In the genomic region with DNA sequence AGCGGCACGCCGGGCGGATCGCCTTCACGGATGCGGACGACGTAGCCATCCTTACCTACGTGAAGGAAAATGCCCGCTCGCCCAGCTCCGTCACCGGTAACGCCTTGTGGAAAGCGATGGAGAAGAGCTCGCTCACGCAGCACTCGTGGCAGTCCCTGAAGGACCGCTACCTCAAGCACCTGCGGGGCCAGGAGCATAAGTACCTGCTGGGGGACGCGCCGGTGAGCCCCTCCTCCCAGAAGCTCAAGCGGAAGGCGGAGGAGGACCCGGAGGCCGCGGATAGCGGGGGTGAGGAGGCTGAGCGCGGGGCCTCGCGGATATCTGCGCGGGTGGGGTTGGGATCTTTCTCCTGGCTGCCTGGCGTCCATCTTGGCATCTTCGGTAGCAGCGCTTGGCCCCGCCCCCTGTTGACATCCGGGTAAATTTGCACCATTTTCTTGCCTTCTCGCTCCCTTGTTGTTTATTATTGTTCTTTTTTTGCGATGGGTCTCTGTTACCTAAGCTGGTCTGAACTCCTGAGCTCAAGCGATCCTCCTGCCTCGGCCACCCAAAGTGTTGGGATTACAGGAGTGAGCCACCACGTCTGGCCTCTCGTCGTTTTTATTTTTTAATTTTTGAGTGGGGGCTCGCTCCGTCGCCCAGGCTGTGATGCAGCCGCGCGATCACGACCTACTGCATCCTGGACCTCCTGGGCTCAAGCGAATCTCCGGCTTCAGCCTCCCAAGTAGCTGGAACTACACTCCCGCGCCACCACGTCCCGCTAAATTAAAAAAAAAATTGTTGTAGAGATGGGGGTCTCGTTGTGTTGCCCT, we compare ENCODE assay signal across 1 cellular context.
TF ChIP-seq lines count a peak whose summit lies in the region.

No MANE protein-coding gene starts in this region.

TF ChIP-seq in HepG2, 621 proteins besides CTCF, POLR2A, EP300 and RAD21 (continued from another document and continues in another):
- TF ChIP-seq, protein P1, sequence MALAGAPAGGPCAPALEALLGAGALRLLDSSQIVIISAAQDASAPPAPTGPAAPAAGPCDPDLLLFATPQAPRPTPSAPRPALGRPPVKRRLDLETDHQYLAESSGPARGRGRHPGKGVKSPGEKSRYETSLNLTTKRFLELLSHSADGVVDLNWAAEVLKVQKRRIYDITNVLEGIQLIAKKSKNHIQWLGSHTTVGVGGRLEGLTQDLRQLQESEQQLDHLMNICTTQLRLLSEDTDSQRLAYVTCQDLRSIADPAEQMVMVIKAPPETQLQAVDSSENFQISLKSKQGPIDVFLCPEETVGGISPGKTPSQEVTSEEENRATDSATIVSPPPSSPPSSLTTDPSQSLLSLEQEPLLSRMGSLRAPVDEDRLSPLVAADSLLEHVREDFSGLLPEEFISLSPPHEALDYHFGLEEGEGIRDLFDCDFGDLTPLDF (CRISPR knock-in tag; IDR thresholded peaks at IDR 0.05): no peak
- TF ChIP-seq ZFP82 (CRISPR knock-in tag; IDR thresholded peaks at IDR 0.05; ENCODE audit: borderline replicate concordance): peak; percentile 78; the same call in 1 of the 2 replicates
- TF ChIP-seq HNRNPUL1 (IDR thresholded peaks at IDR 0.05; ENCODE audit: low read depth, low read length): no peak
- no peak for TF ChIP-seq KDM6A (CRISPR knock-in tag; IDR thresholded peaks at IDR 0.05; ENCODE audit: low read depth)
- TF ChIP-seq ZNF577 (CRISPR knock-in tag; IDR thresholded peaks at IDR 0.05; ENCODE audit: borderline replicate concordance, low read depth): no peak
- no peak; the same call in 1 of the 2 replicates for TF ChIP-seq TMF1 (CRISPR knock-in tag; IDR thresholded peaks at IDR 0.05; ENCODE audit: low read depth)
- no peak for TF ChIP-seq MYNN (CRISPR knock-in tag; IDR thresholded peaks at IDR 0.05; ENCODE audit: low read depth)
- no peak for TF ChIP-seq ZNF343 (CRISPR knock-in tag; IDR thresholded peaks at IDR 0.05)
- no peak for TF ChIP-seq ZNF766 (CRISPR knock-in tag; IDR thresholded peaks at IDR 0.05; ENCODE audit: borderline replicate concordance)
- no peak for TF ChIP-seq SRSF4 (IDR thresholded peaks at IDR 0.05; ENCODE audit: low read depth, low read length, poor library complexity, severe bottlenecking)
- TF ChIP-seq ZKSCAN1 (IDR thresholded peaks at IDR 0.05; ENCODE audit: low read length): no peak
- TF ChIP-seq, protein P2, sequence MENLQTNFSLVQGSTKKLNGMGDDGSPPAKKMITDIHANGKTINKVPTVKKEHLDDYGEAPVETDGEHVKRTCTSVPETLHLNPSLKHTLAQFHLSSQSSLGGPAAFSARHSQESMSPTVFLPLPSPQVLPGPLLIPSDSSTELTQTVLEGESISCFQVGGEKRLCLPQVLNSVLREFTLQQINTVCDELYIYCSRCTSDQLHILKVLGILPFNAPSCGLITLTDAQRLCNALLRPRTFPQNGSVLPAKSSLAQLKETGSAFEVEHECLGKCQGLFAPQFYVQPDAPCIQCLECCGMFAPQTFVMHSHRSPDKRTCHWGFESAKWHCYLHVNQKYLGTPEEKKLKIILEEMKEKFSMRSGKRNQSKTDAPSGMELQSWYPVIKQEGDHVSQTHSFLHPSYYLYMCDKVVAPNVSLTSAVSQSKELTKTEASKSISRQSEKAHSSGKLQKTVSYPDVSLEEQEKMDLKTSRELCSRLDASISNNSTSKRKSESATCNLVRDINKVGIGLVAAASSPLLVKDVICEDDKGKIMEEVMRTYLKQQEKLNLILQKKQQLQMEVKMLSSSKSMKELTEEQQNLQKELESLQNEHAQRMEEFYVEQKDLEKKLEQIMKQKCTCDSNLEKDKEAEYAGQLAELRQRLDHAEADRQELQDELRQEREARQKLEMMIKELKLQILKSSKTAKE (CRISPR knock-in tag; IDR thresholded peaks at IDR 0.05; ENCODE audit: borderline replicate concordance): no peak
- peak; percentile 95; the same call in 1 of the 2 replicates for TF ChIP-seq FOXK1 (CRISPR knock-in tag; IDR thresholded peaks at IDR 0.05; ENCODE audit: borderline replicate concordance, low read depth)
- peak; percentile 58; the same call in 1 of the 2 replicates for TF ChIP-seq ZNF33A (CRISPR knock-in tag; IDR thresholded peaks at IDR 0.05; ENCODE audit: borderline replicate concordance)
- TF ChIP-seq DPF2 (CRISPR knock-in tag; IDR thresholded peaks at IDR 0.05; ENCODE audit: borderline replicate concordance, low read depth): no peak
- TF ChIP-seq MEIS1 (CRISPR knock-in tag; IDR thresholded peaks at IDR 0.05; ENCODE audit: borderline replicate concordance): no peak
- TF ChIP-seq ZNF441 (CRISPR knock-in tag; IDR thresholded peaks at IDR 0.05; ENCODE audit: borderline replicate concordance): no peak
- no peak for TF ChIP-seq NFIC (IDR thresholded peaks at IDR 0.05; ENCODE audit: low read length)
- 0 out of 2 replicates have a peak, but pooled peaks have one; percentile 78 for TF ChIP-seq WIZ (CRISPR knock-in tag; IDR thresholded peaks at IDR 0.05)
- TF ChIP-seq, protein P3, sequence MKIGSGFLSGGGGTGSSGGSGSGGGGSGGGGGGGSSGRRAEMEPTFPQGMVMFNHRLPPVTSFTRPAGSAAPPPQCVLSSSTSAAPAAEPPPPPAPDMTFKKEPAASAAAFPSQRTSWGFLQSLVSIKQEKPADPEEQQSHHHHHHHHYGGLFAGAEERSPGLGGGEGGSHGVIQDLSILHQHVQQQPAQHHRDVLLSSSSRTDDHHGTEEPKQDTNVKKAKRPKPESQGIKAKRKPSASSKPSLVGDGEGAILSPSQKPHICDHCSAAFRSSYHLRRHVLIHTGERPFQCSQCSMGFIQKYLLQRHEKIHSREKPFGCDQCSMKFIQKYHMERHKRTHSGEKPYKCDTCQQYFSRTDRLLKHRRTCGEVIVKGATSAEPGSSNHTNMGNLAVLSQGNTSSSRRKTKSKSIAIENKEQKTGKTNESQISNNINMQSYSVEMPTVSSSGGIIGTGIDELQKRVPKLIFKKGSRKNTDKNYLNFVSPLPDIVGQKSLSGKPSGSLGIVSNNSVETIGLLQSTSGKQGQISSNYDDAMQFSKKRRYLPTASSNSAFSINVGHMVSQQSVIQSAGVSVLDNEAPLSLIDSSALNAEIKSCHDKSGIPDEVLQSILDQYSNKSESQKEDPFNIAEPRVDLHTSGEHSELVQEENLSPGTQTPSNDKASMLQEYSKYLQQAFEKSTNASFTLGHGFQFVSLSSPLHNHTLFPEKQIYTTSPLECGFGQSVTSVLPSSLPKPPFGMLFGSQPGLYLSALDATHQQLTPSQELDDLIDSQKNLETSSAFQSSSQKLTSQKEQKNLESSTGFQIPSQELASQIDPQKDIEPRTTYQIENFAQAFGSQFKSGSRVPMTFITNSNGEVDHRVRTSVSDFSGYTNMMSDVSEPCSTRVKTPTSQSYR (CRISPR knock-in tag; IDR thresholded peaks at IDR 0.05; ENCODE audit: borderline replicate concordance): peak; percentile 38; the same call in 1 of the 2 replicates
- TF ChIP-seq SRY (CRISPR knock-in tag; IDR thresholded peaks at IDR 0.05): no peak
- TF ChIP-seq, protein P4, sequence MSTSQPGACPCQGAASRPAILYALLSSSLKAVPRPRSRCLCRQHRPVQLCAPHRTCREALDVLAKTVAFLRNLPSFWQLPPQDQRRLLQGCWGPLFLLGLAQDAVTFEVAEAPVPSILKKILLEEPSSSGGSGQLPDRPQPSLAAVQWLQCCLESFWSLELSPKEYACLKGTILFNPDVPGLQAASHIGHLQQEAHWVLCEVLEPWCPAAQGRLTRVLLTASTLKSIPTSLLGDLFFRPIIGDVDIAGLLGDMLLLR (CRISPR knock-in tag; IDR thresholded peaks at IDR 0.05): peak; percentile 30; the same call in 1 of the 2 replicates
- no peak for TF ChIP-seq ZNF296 (CRISPR knock-in tag; conservative IDR thresholded peaks at IDR 0.05)
- TF ChIP-seq ZFX (CRISPR knock-in tag; IDR thresholded peaks at IDR 0.05; ENCODE audit: low read depth): peak; percentile 6; the same call in 1 of the 2 replicates
- no peak for TF ChIP-seq ZNF737 (CRISPR knock-in tag; IDR thresholded peaks at IDR 0.05; ENCODE audit: borderline replicate concordance)
- TF ChIP-seq ZNF607 (CRISPR knock-in tag; IDR thresholded peaks at IDR 0.05; ENCODE audit: borderline replicate concordance): peak; percentile 69; the same call in 1 of the 2 replicates
- TF ChIP-seq ZNF501 (CRISPR knock-in tag; IDR thresholded peaks at IDR 0.05): no peak
- TF ChIP-seq ZNF446 (CRISPR knock-in tag; IDR thresholded peaks at IDR 0.05): no peak
- TF ChIP-seq, protein P5, sequence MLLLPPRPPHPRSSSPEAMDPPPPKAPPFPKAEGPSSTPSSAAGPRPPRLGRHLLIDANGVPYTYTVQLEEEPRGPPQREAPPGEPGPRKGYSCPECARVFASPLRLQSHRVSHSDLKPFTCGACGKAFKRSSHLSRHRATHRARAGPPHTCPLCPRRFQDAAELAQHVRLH (CRISPR knock-in tag; IDR thresholded peaks at IDR 0.05; ENCODE audit: borderline replicate concordance, low read depth): no peak
- TF ChIP-seq, protein P6, sequence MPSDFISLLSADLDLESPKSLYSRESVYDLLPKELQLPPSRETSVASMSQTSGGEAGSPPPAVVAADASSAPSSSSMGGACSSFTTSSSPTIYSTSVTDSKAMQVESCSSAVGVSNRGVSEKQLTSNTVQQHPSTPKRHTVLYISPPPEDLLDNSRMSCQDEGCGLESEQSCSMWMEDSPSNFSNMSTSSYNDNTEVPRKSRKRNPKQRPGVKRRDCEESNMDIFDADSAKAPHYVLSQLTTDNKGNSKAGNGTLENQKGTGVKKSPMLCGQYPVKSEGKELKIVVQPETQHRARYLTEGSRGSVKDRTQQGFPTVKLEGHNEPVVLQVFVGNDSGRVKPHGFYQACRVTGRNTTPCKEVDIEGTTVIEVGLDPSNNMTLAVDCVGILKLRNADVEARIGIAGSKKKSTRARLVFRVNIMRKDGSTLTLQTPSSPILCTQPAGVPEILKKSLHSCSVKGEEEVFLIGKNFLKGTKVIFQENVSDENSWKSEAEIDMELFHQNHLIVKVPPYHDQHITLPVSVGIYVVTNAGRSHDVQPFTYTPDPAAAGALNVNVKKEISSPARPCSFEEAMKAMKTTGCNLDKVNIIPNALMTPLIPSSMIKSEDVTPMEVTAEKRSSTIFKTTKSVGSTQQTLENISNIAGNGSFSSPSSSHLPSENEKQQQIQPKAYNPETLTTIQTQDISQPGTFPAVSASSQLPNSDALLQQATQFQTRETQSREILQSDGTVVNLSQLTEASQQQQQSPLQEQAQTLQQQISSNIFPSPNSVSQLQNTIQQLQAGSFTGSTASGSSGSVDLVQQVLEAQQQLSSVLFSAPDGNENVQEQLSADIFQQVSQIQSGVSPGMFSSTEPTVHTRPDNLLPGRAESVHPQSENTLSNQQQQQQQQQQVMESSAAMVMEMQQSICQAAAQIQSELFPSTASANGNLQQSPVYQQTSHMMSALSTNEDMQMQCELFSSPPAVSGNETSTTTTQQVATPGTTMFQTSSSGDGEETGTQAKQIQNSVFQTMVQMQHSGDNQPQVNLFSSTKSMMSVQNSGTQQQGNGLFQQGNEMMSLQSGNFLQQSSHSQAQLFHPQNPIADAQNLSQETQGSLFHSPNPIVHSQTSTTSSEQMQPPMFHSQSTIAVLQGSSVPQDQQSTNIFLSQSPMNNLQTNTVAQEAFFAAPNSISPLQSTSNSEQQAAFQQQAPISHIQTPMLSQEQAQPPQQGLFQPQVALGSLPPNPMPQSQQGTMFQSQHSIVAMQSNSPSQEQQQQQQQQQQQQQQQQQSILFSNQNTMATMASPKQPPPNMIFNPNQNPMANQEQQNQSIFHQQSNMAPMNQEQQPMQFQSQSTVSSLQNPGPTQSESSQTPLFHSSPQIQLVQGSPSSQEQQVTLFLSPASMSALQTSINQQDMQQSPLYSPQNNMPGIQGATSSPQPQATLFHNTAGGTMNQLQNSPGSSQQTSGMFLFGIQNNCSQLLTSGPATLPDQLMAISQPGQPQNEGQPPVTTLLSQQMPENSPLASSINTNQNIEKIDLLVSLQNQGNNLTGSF (CRISPR knock-in tag; IDR thresholded peaks at IDR 0.05): no peak
- TF ChIP-seq RELA (CRISPR knock-in tag; IDR thresholded peaks at IDR 0.05): no peak
- TF ChIP-seq, protein P7, sequence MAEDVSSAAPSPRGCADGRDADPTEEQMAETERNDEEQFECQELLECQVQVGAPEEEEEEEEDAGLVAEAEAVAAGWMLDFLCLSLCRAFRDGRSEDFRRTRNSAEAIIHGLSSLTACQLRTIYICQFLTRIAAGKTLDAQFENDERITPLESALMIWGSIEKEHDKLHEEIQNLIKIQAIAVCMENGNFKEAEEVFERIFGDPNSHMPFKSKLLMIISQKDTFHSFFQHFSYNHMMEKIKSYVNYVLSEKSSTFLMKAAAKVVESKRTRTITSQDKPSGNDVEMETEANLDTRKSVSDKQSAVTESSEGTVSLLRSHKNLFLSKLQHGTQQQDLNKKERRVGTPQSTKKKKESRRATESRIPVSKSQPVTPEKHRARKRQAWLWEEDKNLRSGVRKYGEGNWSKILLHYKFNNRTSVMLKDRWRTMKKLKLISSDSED (CRISPR knock-in tag; IDR thresholded peaks at IDR 0.05): no peak
- no peak; the same call in none of the 2 replicates for TF ChIP-seq KDM5B (CRISPR knock-in tag; IDR thresholded peaks at IDR 0.05; ENCODE audit: borderline replicate concordance)
- TF ChIP-seq, protein P8, sequence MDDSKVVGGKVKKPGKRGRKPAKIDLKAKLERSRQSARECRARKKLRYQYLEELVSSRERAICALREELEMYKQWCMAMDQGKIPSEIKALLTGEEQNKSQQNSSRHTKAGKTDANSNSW (CRISPR knock-in tag; IDR thresholded peaks at IDR 0.05; ENCODE audit: borderline replicate concordance): no peak
- no peak; the same call in 1 of the 2 replicates for TF ChIP-seq ZNF749 (CRISPR knock-in tag; IDR thresholded peaks at IDR 0.05; ENCODE audit: borderline replicate concordance)
- TF ChIP-seq RCOR2 (CRISPR knock-in tag; IDR thresholded peaks at IDR 0.05): no peak
- TF ChIP-seq FLYWCH1 (CRISPR knock-in tag; IDR thresholded peaks at IDR 0.05): no peak
- 0 out of 2 replicates have a peak, but pooled peaks have one; percentile 30 for TF ChIP-seq CC2D1A (CRISPR knock-in tag; IDR thresholded peaks at IDR 0.05)
- TF ChIP-seq ZNF234 (CRISPR knock-in tag; conservative IDR thresholded peaks at IDR 0.05): 0 out of 2 replicates have a peak, but pooled peaks have one; percentile 10
- no peak for TF ChIP-seq BRCA1 (CRISPR knock-in tag; IDR thresholded peaks at IDR 0.05)
- no peak for TF ChIP-seq PCBP1 (IDR thresholded peaks at IDR 0.05; ENCODE audit: borderline replicate concordance, low read depth, low read length)
- TF ChIP-seq, protein P9, sequence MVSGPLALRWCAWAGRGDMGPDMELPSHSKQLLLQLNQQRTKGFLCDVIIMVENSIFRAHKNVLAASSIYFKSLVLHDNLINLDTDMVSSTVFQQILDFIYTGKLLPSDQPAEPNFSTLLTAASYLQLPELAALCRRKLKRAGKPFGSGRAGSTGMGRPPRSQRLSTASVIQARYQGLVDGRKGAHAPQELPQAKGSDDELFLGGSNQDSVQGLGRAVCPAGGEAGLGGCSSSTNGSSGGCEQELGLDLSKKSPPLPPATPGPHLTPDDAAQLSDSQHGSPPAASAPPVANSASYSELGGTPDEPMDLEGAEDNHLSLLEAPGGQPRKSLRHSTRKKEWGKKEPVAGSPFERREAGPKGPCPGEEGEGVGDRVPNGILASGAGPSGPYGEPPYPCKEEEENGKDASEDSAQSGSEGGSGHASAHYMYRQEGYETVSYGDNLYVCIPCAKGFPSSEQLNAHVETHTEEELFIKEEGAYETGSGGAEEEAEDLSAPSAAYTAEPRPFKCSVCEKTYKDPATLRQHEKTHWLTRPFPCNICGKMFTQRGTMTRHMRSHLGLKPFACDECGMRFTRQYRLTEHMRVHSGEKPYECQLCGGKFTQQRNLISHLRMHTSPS (CRISPR knock-in tag; IDR thresholded peaks at IDR 0.05; ENCODE audit: low read depth): no peak; the same call in 1 of the 2 replicates
- TF ChIP-seq ZNF224 (CRISPR knock-in tag; IDR thresholded peaks at IDR 0.05): peak; percentile 70
- TF ChIP-seq ZNF317 (CRISPR knock-in tag; IDR thresholded peaks at IDR 0.05): no peak
- 0 out of 2 replicates have a peak, but pooled peaks have one; percentile 72 for TF ChIP-seq ZNF850 (CRISPR knock-in tag; conservative IDR thresholded peaks at IDR 0.05)
- no peak for TF ChIP-seq ZNF761 (CRISPR knock-in tag; conservative IDR thresholded peaks at IDR 0.05)
